In the genomic region with DNA sequence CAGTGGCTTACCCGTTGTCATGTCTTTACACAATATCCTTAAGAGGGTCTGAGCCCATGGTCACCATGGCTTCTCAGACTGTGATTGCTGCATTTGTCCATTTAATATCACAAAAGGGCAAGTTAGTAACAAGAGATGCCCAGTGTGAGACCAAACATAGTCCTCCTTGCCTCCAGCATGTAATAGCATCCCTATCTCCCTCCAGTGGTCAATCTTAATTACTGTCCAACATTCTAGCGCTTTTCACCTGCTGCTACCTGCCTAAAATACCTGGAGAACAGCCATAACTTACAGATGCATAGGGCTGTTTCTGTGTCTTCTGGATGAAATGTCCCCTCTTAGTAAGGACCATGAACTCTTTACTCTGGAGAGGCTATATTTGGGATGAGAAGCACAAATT, we compare ENCODE assay signal across 14 cellular contexts.
DNase-seq lines count a peak whose midpoint lies in the region; ATAC-seq and TF ChIP-seq lines count a peak whose summit lies in the region.
"Had no signal": no experiment of that assay in that cellular context is flagged by ENCODE, and none has a peak within 500 bp of the region (broad histone marks: within the 10 kb centered on the region; RNA-seq: fewer than 3 reads in every experiment).

No MANE protein-coding gene starts in this region.

- H3K4me3 ChIP-seq in MM.1S (ENCODE audit: low read length) (no peak overlapping the region), colonic mucosa (no peak overlapping the region)
- H3K4me3 ChIP-seq: left ventricle myocardium inferior, Peyer's patch had no signal

- H3K27me3 ChIP-seq in MM.1S (replicated peaks; ENCODE audit: insufficient read depth, low read length): no peaks in the 10 kb centered on the region
- H3K27me3 ChIP-seq in colonic mucosa: no peaks in the 10 kb centered on the region
- H3K27me3 ChIP-seq: Peyer's patch had no signal

- no peaks in the 10 kb centered on the region for H3F3A ChIP-seq in MM.1S (ENCODE audit: insufficient read depth, low read length)

- H2AFZ ChIP-seq in MM.1S (ENCODE audit: low read length): no peak overlapping the region

- no peak overlapping the region for H3K4me2 ChIP-seq in MM.1S (ENCODE audit: low read depth, low read length)

- no peak overlapping the region for H3K9ac ChIP-seq in MM.1S (ENCODE audit: low read length)
- no peak overlapping the region for H3K9ac ChIP-seq in colonic mucosa (ENCODE audit: low read depth in 2 of 2, low read length in 2 of 2)

- H3K4me1 ChIP-seq in MM.1S (ENCODE audit: low read length) (no peaks in the 10 kb centered on the region), colonic mucosa (no peaks in the 10 kb centered on the region)
- H3K4me1 ChIP-seq: left ventricle myocardium inferior, Peyer's patch had no signal

- H3K9me3 ChIP-seq in MM.1S (replicated peaks; ENCODE audit: insufficient read depth, low read length) (no peaks in the 10 kb centered on the region), colonic mucosa (no peaks in the 10 kb centered on the region)
- H3K9me3 ChIP-seq: Peyer's patch had no signal

- no peaks in the 10 kb centered on the region for H3K79me2 ChIP-seq in MM.1S (ENCODE audit: low read length)

- no peak for ATAC-seq in GM21515 (IDR thresholded peaks at IDR 0.05; ENCODE audit: unreplicated experiment)
- ATAC-seq: right cardiac atrium had no signal

- TF ChIP-seq CTCF in GM12872 (IDR thresholded peaks at IDR 0.05; ENCODE audit: insufficient read depth, low read depth, low read length) (peak; percentile 33; the same call in 1 of the 3 replicates), MM.1S (IDR thresholded peaks at IDR 0.05; ENCODE audit: low read length) (peak; percentile 38), colonic mucosa (IDR thresholded peaks at IDR 0.05) (peak; percentile 27)

- H3K9me2 ChIP-seq in MM.1S (replicated peaks; ENCODE audit: insufficient read depth, low read length): no peaks in the 10 kb centered on the region

- H3K27ac ChIP-seq in MM.1S (ENCODE audit: low read length): no peak overlapping the region
- H3K27ac ChIP-seq in colonic mucosa: no peak overlapping the region
- H3K27ac ChIP-seq: HL-60, left ventricle myocardium inferior, Peyer's patch had no signal

- intact Hi-C loops in colonic mucosa (cut with DNase I) (loop anchor here (5.0 kb wide), 1 partner anchor 95 kb away; no protein-coding TSS in a partner anchor), head of caudate nucleus (cut with DNase I) (no loop called here), cardiac septum (cut with DNase I) (no loop called here)

- no peaks in the 10 kb centered on the region for H3K36me3 ChIP-seq in MM.1S (replicated peaks; ENCODE audit: insufficient read depth, low read length)
- no peaks in the 10 kb centered on the region for H3K36me3 ChIP-seq in colonic mucosa
- H3K36me3 ChIP-seq: left ventricle myocardium inferior, Peyer's patch had no signal

- H4K20me1 ChIP-seq in MM.1S (ENCODE audit: insufficient read depth, low read length): no peaks in the 10 kb centered on the region

- DNase-seq in MM.1S: no peak
- DNase-seq in colonic mucosa: no peak
- DNase-seq in lung microvascular endothelial cell (ENCODE audit: low read depth in 2 of 2): peak; percentile 2 to 32
- DNase-seq in head of caudate nucleus: no peak
- no peak for DNase-seq in activated naive CD4-positive, alpha-beta T cell treated with Interleukin-2 at 50 U/mL for 16 hours
- no peak for DNase-seq in cardiac septum (ENCODE audit: low spot score)
- DNase-seq: left ventricle myocardium inferior; NCI-H226; Peyer's patch; right cardiac atrium; stimulated activated naive B cell treated with anti-CD40 and anti-IgM and Interleukin-4, amounts not matched to agents 10 μg/mL and 1 μg/mL and 100 μg/mL, for 72 hours had no signal

Comparison
In these comparisons a context has a peak if more than half of its experiments do, and no peak if none do; other contexts are left out.
1. DNase-seq: peak in lung microvascular endothelial cell (2 of 2); none in MM.1S (single experiment), colonic mucosa (single experiment), head of caudate nucleus (0 of 42), activated naive CD4-positive, alpha-beta T cell treated with Interleukin-2 at 50 U/mL for 16 hours (single experiment) and cardiac septum (single experiment).
2. Peak in every context shown above with its lines, with median percentiles within 50 percentile points of each other: CTCF ChIP-seq.